Comparison of ENCODE assay signal across 15 cellular contexts in genomic region chr1:215459136-215459535, GRCh38.
DNase-seq lines count a peak whose midpoint lies in the region; ATAC-seq, FAIRE-seq and TF ChIP-seq lines count a peak whose summit lies in the region.
"Had no signal": no experiment of that assay in that cellular context is flagged by ENCODE, and none has a peak within 500 bp of the region (broad histone marks: within the 10 kb centered on the region; RNA-seq: fewer than 3 reads in every experiment).

No MANE protein-coding gene starts in this region.

- H3K27ac ChIP-seq in foreskin keratinocyte = no peak overlapping the region

- TF ChIP-seq CTCF in D721Med (IDR thresholded peaks at IDR 0.05; ENCODE audit: insufficient read depth, missing control alignments) (no peak), foreskin keratinocyte (conservative IDR thresholded peaks at IDR 0.05) (no peak)

- peak; percentile 53 for ATAC-seq in foreskin keratinocyte
- ATAC-seq: HepG2 had no signal

- H3K4me1 ChIP-seq in foreskin keratinocyte = peaks cover 21% of the 10 kb centered on the region
- H3K4me1 ChIP-seq: BE2C had no signal

- H3K27me3 ChIP-seq in foreskin keratinocyte = no peaks in the 10 kb centered on the region
- H3K27me3 ChIP-seq: BE2C had no signal

- DNase-seq in D721Med (ENCODE audit: insufficient read length, low spot score) (no peak), foreskin keratinocyte (peak; percentile 50 to 78), SHP77 (lab: John Stamatoyannopoulos, UW) (no peak), GM03348 (ENCODE audit: low spot score) (no peak), NCI-H1092 treated with DMSO at 0.1 percent for 48 hours (lab: John Stamatoyannopoulos, UW) (no peak)
- DNase-seq: BE2C; C1 segment of cervical spinal cord; CD4-positive, CD25-positive, alpha-beta regulatory T cell; CD8-positive, alpha-beta memory T cell; COR-L47; GDM1; H9 had no signal

- peak; percentile 78 for FAIRE-seq in D721Med (lab: Jason Lieb, UNC)
- peak; percentile 36 for FAIRE-seq in TTC549 (lab: Jason Lieb, UNC)
- FAIRE-seq: H1, HepG2 had no signal

Comparison
In these comparisons a context has a peak if more than half of its experiments do, and no peak if none do; other contexts are left out.
1. DNase-seq: peak in foreskin keratinocyte (2 of 2); none in D721Med (single experiment), SHP77 (0 of 2), GM03348 (single experiment) and NCI-H1092 treated with DMSO at 0.1 percent for 48 hours (single experiment).